ENCODE assay signal across 6 cellular contexts in genomic region chr13:91554101-91554500, GRCh38.
"Had no signal": no experiment of that assay in that cellular context is flagged by ENCODE, and none has a peak within 500 bp of the region (broad histone marks: within the 10 kb centered on the region; RNA-seq: fewer than 3 reads in every experiment).

No MANE protein-coding gene starts in this region.

- H3K27me3 Mint-ChIP-seq: IgD-negative memory B cell had no signal

- DNase-seq: IMR-90, KBM-7, KG1 had no signal

- H3K27ac ChIP-seq: HL-60 had no signal

- H3K4me3 Mint-ChIP-seq: IgD-negative memory B cell had no signal

- H3K36me3 Mint-ChIP-seq: IgD-negative memory B cell had no signal

- FAIRE-seq: HepG2 had no signal

- ATAC-seq: HepG2 had no signal
